ENCODE assay signal across 14 cellular contexts in genomic region chrX:30874851-30875250, GRCh38. TPM values are rescaled to one million over a fixed set of nuclear protein-coding genes. Genes with fewer than 3 reads are reported as not detected.
DNase-seq lines count a peak whose midpoint lies in the region; ATAC-seq and TF ChIP-seq lines count a peak whose summit lies in the region.
"Had no signal": no experiment of that assay in that cellular context is flagged by ENCODE, and none has a peak within 500 bp of the region (broad histone marks: within the 10 kb centered on the region; RNA-seq: fewer than 3 reads in every experiment).

No MANE protein-coding gene starts in this region.

- H3K4me3 Mint-ChIP-seq in natural killer cell treated with Interleukin-12 subunit alpha and Interleukin-12 subunit beta and Interleukin-15 and Interleukin-18, amount 100 ng/mL, for 72 hours, result peak overlapping the region; percentile 57
- no peak overlapping the region for H3K4me3 Mint-ChIP-seq in natural killer cell

- no peak for ATAC-seq in natural killer cell treated with Interleukin-12 subunit alpha and Interleukin-12 subunit beta and Interleukin-15 and Interleukin-18, amount 100 ng/mL, for 72 hours
- ATAC-seq in natural killer cell (no peak), HG03175 (IDR thresholded peaks at IDR 0.05; ENCODE audit: unreplicated experiment) (no peak)
- ATAC-seq: A549, Panc1 had no signal

- H3K27me3 Mint-ChIP-seq in natural killer cell treated with Interleukin-12 subunit alpha and Interleukin-12 subunit beta and Interleukin-15 and Interleukin-18, amount 100 ng/mL, for 72 hours, result no peaks in the 10 kb centered on the region
- no peaks in the 10 kb centered on the region for H3K27me3 Mint-ChIP-seq in natural killer cell (ENCODE audit: low read depth in 2 of 2)

- intact Hi-C loops in natural killer cell (cut with micrococcal nuclease), result no loop called here

- DNase-seq in natural killer cell treated with Interleukin-12 subunit alpha and Interleukin-12 subunit beta and Interleukin-15 and Interleukin-18, amount 100 ng/mL, for 72 hours (ENCODE audit: low spot score), result no peak
- DNase-seq in natural killer cell, result no peak
- DNase-seq in amniotic epithelial cell (ENCODE audit: low read depth), result peak; percentile 52
- peak; percentile 20 for DNase-seq in fibroblast of mammary gland (ENCODE audit: low read depth)
- DNase-seq in activated CD8-positive, alpha-beta memory T cell treated with anti-CD3 and anti-CD28 coated beads, Interleukin-2, amount 50 U/mL, for 48 hours, result no peak
- DNase-seq in middle frontal gyrus (ENCODE audit: extremely low spot score, low spot score), result no peak
- DNase-seq: DMS 273 treated with DMSO at 0.1 percent for 48 hours, NCI-H1436, NCI-H2029, Right ventricle myocardium superior had no signal

- no peaks in the 10 kb centered on the region for H3K36me3 Mint-ChIP-seq in natural killer cell treated with Interleukin-12 subunit alpha and Interleukin-12 subunit beta and Interleukin-15 and Interleukin-18, amount 100 ng/mL, for 72 hours
- H3K36me3 Mint-ChIP-seq in natural killer cell, result no peaks in the 10 kb centered on the region

- no peak overlapping the region for H3K4me3 ChIP-seq in fibroblast of mammary gland (ENCODE audit: control insufficient read depth, low read depth, low read length)
- H3K4me3 ChIP-seq: A549, SK-N-MC had no signal

- TF ChIP-seq CTCF in natural killer cell (IDR thresholded peaks at IDR 0.05) (no peak), fibroblast of mammary gland (conservative IDR thresholded peaks at IDR 0.05; ENCODE audit: control insufficient read depth, insufficient read depth, low read depth, low read length) (no peak)

- H3K27ac Mint-ChIP-seq in natural killer cell treated with Interleukin-12 subunit alpha and Interleukin-12 subunit beta and Interleukin-15 and Interleukin-18, amount 100 ng/mL, for 72 hours, result peak overlapping the region in 1 of 2 donors; percentile 26
- H3K27ac Mint-ChIP-seq in natural killer cell, result no peak overlapping the region

- no peaks in the 10 kb centered on the region for H3K9me3 Mint-ChIP-seq in natural killer cell treated with Interleukin-12 subunit alpha and Interleukin-12 subunit beta and Interleukin-15 and Interleukin-18, amount 100 ng/mL, for 72 hours
- H3K9me3 Mint-ChIP-seq in natural killer cell, result no peaks in the 10 kb centered on the region

- peaks cover 19 to 34% of the 10 kb centered on the region in 2 donors for H3K4me1 Mint-ChIP-seq in natural killer cell treated with Interleukin-12 subunit alpha and Interleukin-12 subunit beta and Interleukin-15 and Interleukin-18, amount 100 ng/mL, for 72 hours (ENCODE audit: low read depth in 2 of 2)
- peaks cover 9 to 19% of the 10 kb centered on the region in 2 donors for H3K4me1 Mint-ChIP-seq in natural killer cell

RNA-seq across cellular contexts. Expression of gene TAB3, which starts 14.2 kb away (rescaled TPM):
- total RNA-seq in natural killer cell treated with Interleukin-12 subunit alpha and Interleukin-12 subunit beta and Interleukin-15 and Interleukin-18, amount 100 ng/mL, for 72 hours, result 10 to 100 TPM; 21.3 to 28.2 TPM
- 10 to 100 TPM; 20.4 to 26.1 (median 21.3) TPM for total RNA-seq in natural killer cell

Comparison
In these comparisons a context has a peak if more than half of its experiments do, and no peak if none do; other contexts are left out.
1. DNase-seq: peak in amniotic epithelial cell (single experiment) and fibroblast of mammary gland (single experiment); none in natural killer cell treated with Interleukin-12 subunit alpha and Interleukin-12 subunit beta and Interleukin-15 and Interleukin-18, amount 100 ng/mL, for 72 hours (single experiment), natural killer cell (single experiment), activated CD8-positive, alpha-beta memory T cell treated with anti-CD3 and anti-CD28 coated beads, Interleukin-2, amount 50 U/mL, for 48 hours (single experiment) and middle frontal gyrus (single experiment).